In the genomic region with DNA sequence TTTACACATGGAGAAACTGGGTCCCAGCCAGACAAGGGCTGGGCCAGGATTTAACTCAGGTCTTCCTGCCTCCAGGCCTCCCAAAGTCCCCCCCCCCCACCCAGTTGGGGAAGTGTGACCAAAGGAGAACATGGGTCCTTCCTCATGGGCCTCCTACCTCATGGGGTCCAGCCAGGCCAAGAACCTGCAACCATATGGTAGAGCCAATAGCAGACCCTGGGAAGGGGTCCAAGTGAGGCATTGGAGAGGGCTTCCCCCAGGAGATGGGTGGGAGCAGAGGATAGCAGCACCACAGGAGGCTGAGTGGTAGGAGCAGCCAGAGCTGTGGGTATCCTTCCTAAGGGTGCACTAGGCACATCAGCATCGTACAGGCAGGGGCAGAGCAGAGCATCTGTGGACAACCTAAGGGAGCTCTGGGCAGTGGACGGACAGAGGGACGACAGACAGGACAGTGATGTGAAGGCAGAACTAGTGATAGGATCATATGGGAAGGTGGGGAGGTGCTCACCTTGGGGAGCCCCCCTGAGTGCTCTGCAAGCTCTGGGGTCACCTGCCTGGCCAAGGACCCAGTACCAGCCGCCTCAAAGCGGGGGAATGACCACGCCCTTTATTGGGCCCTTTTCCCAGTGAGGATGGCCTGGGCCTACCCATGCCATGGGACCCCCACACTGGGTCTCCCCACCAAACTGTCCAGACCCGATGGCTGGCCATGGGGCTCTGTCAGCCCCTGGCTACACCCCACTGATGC, we compare ENCODE assay signal across 1 cellular context.
TF ChIP-seq lines count a peak whose summit lies in the region.

No MANE protein-coding gene starts in this region.

TF ChIP-seq in H1, 55 proteins besides CTCF, POLR2A, EP300 and RAD21:
- no peak for TF ChIP-seq POLR2AphosphoS5 (IDR thresholded peaks at IDR 0.05; ENCODE audit: low read depth, low read length)
- TF ChIP-seq YY1 (IDR thresholded peaks at IDR 0.05; ENCODE audit: low read depth, low read length), result no peak
- TF ChIP-seq RFX5 (IDR thresholded peaks at IDR 0.05; ENCODE audit: borderline replicate concordance, low read depth, low read length), result no peak
- TF ChIP-seq SRF (IDR thresholded peaks at IDR 0.05; ENCODE audit: low read depth, low read length), result no peak
- no peak for TF ChIP-seq BCL11A (IDR thresholded peaks at IDR 0.05; ENCODE audit: low read depth in 2 of 2, low read length in 2 of 2)
- TF ChIP-seq BACH1 (IDR thresholded peaks at IDR 0.05; ENCODE audit: low read length), result no peak
- TF ChIP-seq, protein P1, sequence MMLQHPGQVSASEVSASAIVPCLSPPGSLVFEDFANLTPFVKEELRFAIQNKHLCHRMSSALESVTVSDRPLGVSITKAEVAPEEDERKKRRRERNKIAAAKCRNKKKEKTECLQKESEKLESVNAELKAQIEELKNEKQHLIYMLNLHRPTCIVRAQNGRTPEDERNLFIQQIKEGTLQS (IDR thresholded peaks at IDR 0.05; ENCODE audit: insufficient read depth, low read depth, low read length), result no peak
- TF ChIP-seq RXRA (IDR thresholded peaks at IDR 0.05; ENCODE audit: insufficient read depth, low read depth, low read length), result no peak
- TF ChIP-seq SIRT6 (IDR thresholded peaks at IDR 0.05; ENCODE audit: low read length), result no peak
- no peak for TF ChIP-seq EGR1 (IDR thresholded peaks at IDR 0.05; ENCODE audit: borderline replicate concordance, low read depth, low read length)
- TF ChIP-seq CBX8 (IDR thresholded peaks at IDR 0.05; ENCODE audit: borderline replicate concordance, low read depth, low read length), result no peak
- no peak for TF ChIP-seq GABPA (IDR thresholded peaks at IDR 0.05; ENCODE audit: borderline replicate concordance, insufficient read depth, low read length)
- no peak for TF ChIP-seq TAF7 (optimal IDR thresholded peaks at IDR 0.05; ENCODE audit: borderline replicate concordance, low read depth, low read length)
- TF ChIP-seq GTF2F1 (IDR thresholded peaks at IDR 0.05; ENCODE audit: borderline replicate concordance, low read depth, low read length), result no peak
- TF ChIP-seq SUZ12 (IDR thresholded peaks at IDR 0.05; ENCODE audit: low read length), result no peak
- TF ChIP-seq BRCA1 (IDR thresholded peaks at IDR 0.05; ENCODE audit: low read depth, low read length), result no peak
- TF ChIP-seq, protein P2, sequence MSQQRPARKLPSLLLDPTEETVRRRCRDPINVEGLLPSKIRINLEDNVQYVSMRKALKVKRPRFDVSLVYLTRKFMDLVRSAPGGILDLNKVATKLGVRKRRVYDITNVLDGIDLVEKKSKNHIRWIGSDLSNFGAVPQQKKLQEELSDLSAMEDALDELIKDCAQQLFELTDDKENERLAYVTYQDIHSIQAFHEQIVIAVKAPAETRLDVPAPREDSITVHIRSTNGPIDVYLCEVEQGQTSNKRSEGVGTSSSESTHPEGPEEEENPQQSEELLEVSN (IDR thresholded peaks at IDR 0.05), result no peak
- no peak for TF ChIP-seq KDM4A (IDR thresholded peaks at IDR 0.05; ENCODE audit: low read depth, low read length, severe bottlenecking)
- TF ChIP-seq FOSL1 (IDR thresholded peaks at IDR 0.05; ENCODE audit: insufficient read depth, low read depth, low read length), result no peak
